In genomic region chr3:99901200-99901926, GRCh38 we compare ENCODE assay signal across 1 cellular context.
TF ChIP-seq lines count a peak whose summit lies in the region.

No MANE protein-coding gene starts in this region.

TF ChIP-seq in HepG2, 621 proteins besides CTCF, POLR2A, EP300 and RAD21 (continued from another document and continues in another):
- TF ChIP-seq STAT6 (CRISPR knock-in tag; IDR thresholded peaks at IDR 0.05; ENCODE audit: borderline replicate concordance), result no peak
- no peak for TF ChIP-seq ZNF33A (CRISPR knock-in tag; IDR thresholded peaks at IDR 0.05; ENCODE audit: borderline replicate concordance)
- TF ChIP-seq ZNF331 (CRISPR knock-in tag; IDR thresholded peaks at IDR 0.05), result peak; percentile 69
- TF ChIP-seq ZGPAT (CRISPR knock-in tag; IDR thresholded peaks at IDR 0.05), result peak; percentile 94
- TF ChIP-seq ZNF747 (CRISPR knock-in tag; IDR thresholded peaks at IDR 0.05; ENCODE audit: borderline replicate concordance), result 0 out of 2 replicates have a peak, but pooled peaks have one; percentile 59
- peak; percentile 39; the same call in 1 of the 2 replicates for TF ChIP-seq TARDBP (CRISPR knock-in tag; IDR thresholded peaks at IDR 0.05)
- TF ChIP-seq CCDC6 (CRISPR knock-in tag; IDR thresholded peaks at IDR 0.05), result no peak
- no peak for TF ChIP-seq POLR2G (IDR thresholded peaks at IDR 0.05; ENCODE audit: low read depth, low read length)
- no peak; the same call in 1 of the 2 replicates for TF ChIP-seq NR2F6 (IDR thresholded peaks at IDR 0.05)
- TF ChIP-seq NR2F6 (CRISPR knock-in tag; IDR thresholded peaks at IDR 0.05), result peak; percentile 69
- peak; percentile 76 for TF ChIP-seq TBX2 (CRISPR knock-in tag; IDR thresholded peaks at IDR 0.05; ENCODE audit: borderline replicate concordance)
- no peak for TF ChIP-seq ZNF251 (CRISPR knock-in tag; IDR thresholded peaks at IDR 0.05)
- TF ChIP-seq SIX4 (CRISPR knock-in tag; IDR thresholded peaks at IDR 0.05), result peak; percentile 51; the same call in 1 of the 2 replicates
- TF ChIP-seq MEIS1 (CRISPR knock-in tag; IDR thresholded peaks at IDR 0.05; ENCODE audit: borderline replicate concordance), result no peak
- no peak for TF ChIP-seq ZNF225 (CRISPR knock-in tag; IDR thresholded peaks at IDR 0.05)
- TF ChIP-seq EHMT2 (IDR thresholded peaks at IDR 0.05; ENCODE audit: borderline replicate concordance, low read depth, low read length), result no peak; the same call in 1 of the 2 replicates
- TF ChIP-seq TBP (CRISPR knock-in tag; IDR thresholded peaks at IDR 0.05), result no peak
- TF ChIP-seq ARNT (IDR thresholded peaks at IDR 0.05), result no peak
- peak; percentile 11 for TF ChIP-seq STAG1 (CRISPR knock-in tag; IDR thresholded peaks at IDR 0.05)
- TF ChIP-seq ZNF607 (CRISPR knock-in tag; IDR thresholded peaks at IDR 0.05; ENCODE audit: borderline replicate concordance), result no peak
- TF ChIP-seq LCORL (IDR thresholded peaks at IDR 0.05), result peak; percentile 77
- peak; percentile 57; the same call in 1 of the 2 replicates for TF ChIP-seq LCORL (CRISPR knock-in tag; IDR thresholded peaks at IDR 0.05)
- no peak for TF ChIP-seq ZNF543 (CRISPR knock-in tag; IDR thresholded peaks at IDR 0.05)
- TF ChIP-seq BHLHE40 (IDR thresholded peaks at IDR 0.05; ENCODE audit: low read length), result no peak
- 0 out of 2 replicates have a peak, but pooled peaks have one; percentile 59 for TF ChIP-seq ZKSCAN8 (CRISPR knock-in tag; IDR thresholded peaks at IDR 0.05; ENCODE audit: borderline replicate concordance)
- no peak for TF ChIP-seq ZNF639 (CRISPR knock-in tag; conservative IDR thresholded peaks at IDR 0.05)
- TF ChIP-seq GRHL1 (CRISPR knock-in tag; conservative IDR thresholded peaks at IDR 0.05), result no peak
- TF ChIP-seq ZFP91 (CRISPR knock-in tag; IDR thresholded peaks at IDR 0.05; ENCODE audit: borderline replicate concordance), result no peak
- no peak for TF ChIP-seq ZNF773 (CRISPR knock-in tag; IDR thresholded peaks at IDR 0.05; ENCODE audit: borderline replicate concordance)
- 0 out of 2 replicates have a peak, but pooled peaks have one; percentile 71 for TF ChIP-seq ZNF264 (CRISPR knock-in tag; IDR thresholded peaks at IDR 0.05)
- no peak for TF ChIP-seq HOXA3 (CRISPR knock-in tag; IDR thresholded peaks at IDR 0.05)
- no peak for TF ChIP-seq ZNF768 (CRISPR knock-in tag; IDR thresholded peaks at IDR 0.05)
- TF ChIP-seq HMG20A (CRISPR knock-in tag; IDR thresholded peaks at IDR 0.05; ENCODE audit: borderline replicate concordance), result peak; percentile 86; the same call in 1 of the 2 replicates
- peak; percentile 52; the same call in 1 of the 2 replicates for TF ChIP-seq ZFP36L1 (CRISPR knock-in tag; IDR thresholded peaks at IDR 0.05)
- TF ChIP-seq ZNF33B (CRISPR knock-in tag; IDR thresholded peaks at IDR 0.05), result no peak
- no peak for TF ChIP-seq ZFYVE20 (CRISPR knock-in tag; IDR thresholded peaks at IDR 0.05; ENCODE audit: borderline replicate concordance, low read depth)
- TF ChIP-seq TEAD3 (CRISPR knock-in tag; optimal IDR thresholded peaks at IDR 0.05; ENCODE audit: borderline replicate concordance), result peak; percentile 86
- peak; percentile 91 for TF ChIP-seq NCOR1 (IDR thresholded peaks at IDR 0.05; ENCODE audit: borderline replicate concordance, low read length)
- no peak for TF ChIP-seq NFE2L1 (CRISPR knock-in tag; IDR thresholded peaks at IDR 0.05; ENCODE audit: borderline replicate concordance)
- no peak for TF ChIP-seq SNAI1 (CRISPR knock-in tag; IDR thresholded peaks at IDR 0.05; ENCODE audit: borderline replicate concordance)
- no peak for TF ChIP-seq IKZF4 (CRISPR knock-in tag; IDR thresholded peaks at IDR 0.05; ENCODE audit: borderline replicate concordance, low read depth, not compliant biosample characterization)
- TF ChIP-seq HNF4A (CRISPR knock-in tag; IDR thresholded peaks at IDR 0.05), result peak; percentile 95
- peak; percentile 61; the same call in 1 of the 2 replicates for TF ChIP-seq MAFF (IDR thresholded peaks at IDR 0.05; ENCODE audit: low read depth, low read length)
- peak; percentile 83 for TF ChIP-seq RXRB (CRISPR knock-in tag; IDR thresholded peaks at IDR 0.05; ENCODE audit: borderline replicate concordance)
- no peak for TF ChIP-seq MYC (CRISPR knock-in tag; IDR thresholded peaks at IDR 0.05; ENCODE audit: borderline replicate concordance)
- TF ChIP-seq ZNF124 (CRISPR knock-in tag; IDR thresholded peaks at IDR 0.05), result 0 out of 2 replicates have a peak, but pooled peaks have one; percentile 58
- TF ChIP-seq MBNL3 (CRISPR knock-in tag; conservative IDR thresholded peaks at IDR 0.05), result no peak
- no peak for TF ChIP-seq ZNF572 (CRISPR knock-in tag; IDR thresholded peaks at IDR 0.05)
- peak; percentile 66; the same call in 1 of the 2 replicates for TF ChIP-seq MLX (CRISPR knock-in tag; IDR thresholded peaks at IDR 0.05)
- TF ChIP-seq ZBTB33 (CRISPR knock-in tag; IDR thresholded peaks at IDR 0.05), result no peak
- TF ChIP-seq SMC3 (IDR thresholded peaks at IDR 0.05; ENCODE audit: low read length), result no peak
- no peak for TF ChIP-seq TOPORS (CRISPR knock-in tag; IDR thresholded peaks at IDR 0.05)
- no peak for TF ChIP-seq HNRNPH1 (optimal IDR thresholded peaks at IDR 0.05; ENCODE audit: low read depth, low read length)
- no peak for TF ChIP-seq TEAD2 (CRISPR knock-in tag; IDR thresholded peaks at IDR 0.05)
- TF ChIP-seq HES4 (CRISPR knock-in tag; IDR thresholded peaks at IDR 0.05; ENCODE audit: borderline replicate concordance), result no peak
- TF ChIP-seq ZNF451 (CRISPR knock-in tag; IDR thresholded peaks at IDR 0.05), result no peak
- TF ChIP-seq SNAPC2 (CRISPR knock-in tag; IDR thresholded peaks at IDR 0.05), result no peak
- no peak for TF ChIP-seq LBX2 (CRISPR knock-in tag; IDR thresholded peaks at IDR 0.05; ENCODE audit: borderline replicate concordance)
- TF ChIP-seq ZFP37 (CRISPR knock-in tag; IDR thresholded peaks at IDR 0.05; ENCODE audit: borderline replicate concordance), result no peak
- TF ChIP-seq ZSCAN9 (CRISPR knock-in tag; IDR thresholded peaks at IDR 0.05; ENCODE audit: borderline replicate concordance), result no peak
- TF ChIP-seq ZKSCAN5 (CRISPR knock-in tag; IDR thresholded peaks at IDR 0.05), result no peak
- TF ChIP-seq PAWR (CRISPR knock-in tag; IDR thresholded peaks at IDR 0.05; ENCODE audit: borderline replicate concordance), result no peak
- TF ChIP-seq SRSF1 (optimal IDR thresholded peaks at IDR 0.05; ENCODE audit: low read depth, low read length), result no peak
- TF ChIP-seq ZNF720 (CRISPR knock-in tag; IDR thresholded peaks at IDR 0.05), result no peak
- no peak for TF ChIP-seq CERS6 (CRISPR knock-in tag; IDR thresholded peaks at IDR 0.05)
- TF ChIP-seq ZNF580 (CRISPR knock-in tag; IDR thresholded peaks at IDR 0.05; ENCODE audit: borderline replicate concordance, low read depth), result no peak
- no peak for TF ChIP-seq ZNF879 (CRISPR knock-in tag; IDR thresholded peaks at IDR 0.05)
- peak; percentile 94 for TF ChIP-seq NCOA2 (CRISPR knock-in tag; IDR thresholded peaks at IDR 0.05)
